ENCODE assay signal across 17 cellular contexts in the genomic region with DNA sequence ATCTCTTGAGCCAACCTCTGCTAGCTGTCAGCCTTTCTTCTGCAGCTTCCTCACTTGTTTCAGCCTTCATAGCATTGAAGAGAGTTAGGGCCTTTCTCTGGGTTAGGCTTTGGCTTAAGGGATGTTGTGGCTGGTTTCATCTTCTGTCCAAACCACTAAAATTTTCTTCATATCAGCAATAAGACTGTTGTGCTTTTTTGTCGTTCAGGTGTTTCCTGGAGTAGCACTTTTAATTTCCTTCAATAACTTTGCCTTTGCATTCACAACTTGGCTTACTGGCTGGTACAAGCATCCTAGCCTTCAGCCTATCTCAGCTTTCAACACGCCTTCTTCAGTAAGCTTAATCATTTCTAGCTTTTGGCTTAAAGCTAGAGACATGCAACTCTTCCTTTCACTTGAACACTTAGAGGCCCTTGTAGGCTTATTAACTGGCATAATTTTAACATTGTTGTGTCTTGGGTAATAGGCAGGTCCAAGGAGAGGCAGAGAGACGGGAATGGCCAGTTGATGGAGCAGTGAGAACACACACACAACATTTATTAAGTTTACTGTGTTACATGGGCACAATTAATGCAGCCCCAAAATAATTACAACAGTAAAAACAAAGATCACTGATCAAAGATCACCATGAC.
A peak's percentile ranks its signal among the peaks of the same experiment; 100 is the strongest.
DNase-seq lines count a peak whose midpoint lies in the region; ATAC-seq and TF ChIP-seq lines count a peak whose summit lies in the region.
"Had no signal": no experiment of that assay in that cellular context is flagged by ENCODE, and none has a peak within 500 bp of the region (broad histone marks: within the 10 kb centered on the region; RNA-seq: fewer than 3 reads in every experiment).

No MANE protein-coding gene starts in this region.

- TF ChIP-seq CTCF in natural killer cell (IDR thresholded peaks at IDR 0.05) = no peak

- peak overlapping the region; percentile 20 for H3K27ac Mint-ChIP-seq in activated T-cell treated with anti-CD3 and anti-CD28 coated beads, Interleukin-2, amount 50 U/mL, for 24 hours
- H3K27ac Mint-ChIP-seq in activated CD4-positive, alpha-beta memory T cell treated with anti-CD3 and anti-CD28 coated beads, Interleukin-2, amount 10 ng/mL, durations not matched to agents 7 days and 5 days = peak overlapping the region; percentile 16
- H3K27ac Mint-ChIP-seq in natural killer cell = peak overlapping the region; percentile 22 to 37

- POLR2A ChIA-PET in activated CD4-positive, alpha-beta memory T cell treated with anti-CD3 and anti-CD28 coated beads, Interleukin-2, amount 10 ng/mL, durations not matched to agents 7 days and 5 days (lab: Charles Lee) = interaction anchor here (0.9 to 1.8 kb wide), 2 partner anchors 27 to 98 kb away, joined by 3 to 4 read pairs; a partner anchor contains a TSS

- H3K4me3 Mint-ChIP-seq in activated T-cell treated with anti-CD3 and anti-CD28 coated beads, Interleukin-2, amount 50 U/mL, for 24 hours = no peak overlapping the region
- H3K4me3 Mint-ChIP-seq in activated CD4-positive, alpha-beta memory T cell treated with anti-CD3 and anti-CD28 coated beads, Interleukin-2, amount 10 ng/mL, durations not matched to agents 7 days and 5 days = no peak overlapping the region
- H3K4me3 Mint-ChIP-seq in natural killer cell = peak overlapping the region; percentile 17

- intact Hi-C loops in natural killer cell (cut with micrococcal nuclease) = no loop called here

- peaks cover 71% of the 10 kb centered on the region for H3K36me3 Mint-ChIP-seq in activated T-cell treated with anti-CD3 and anti-CD28 coated beads, Interleukin-2, amount 50 U/mL, for 24 hours (ENCODE audit: low read depth)
- peaks cover 34% of the 10 kb centered on the region for H3K36me3 Mint-ChIP-seq in activated CD4-positive, alpha-beta memory T cell treated with anti-CD3 and anti-CD28 coated beads, Interleukin-2, amount 10 ng/mL, durations not matched to agents 7 days and 5 days (ENCODE audit: low read depth)
- H3K36me3 Mint-ChIP-seq in natural killer cell = no peaks in the 10 kb centered on the region

- CTCF ChIA-PET in activated CD4-positive, alpha-beta memory T cell treated with anti-CD3 and anti-CD28 coated beads, Interleukin-2, amount 10 ng/mL, durations not matched to agents 7 days and 5 days (lab: Charles Lee) = no interaction called here

- H3K27me3 Mint-ChIP-seq in activated T-cell treated with anti-CD3 and anti-CD28 coated beads, Interleukin-2, amount 50 U/mL, for 24 hours = no peaks in the 10 kb centered on the region
- H3K27me3 Mint-ChIP-seq in activated CD4-positive, alpha-beta memory T cell treated with anti-CD3 and anti-CD28 coated beads, Interleukin-2, amount 10 ng/mL, durations not matched to agents 7 days and 5 days = no peaks in the 10 kb centered on the region
- no peaks in the 10 kb centered on the region for H3K27me3 Mint-ChIP-seq in natural killer cell (ENCODE audit: low read depth in 2 of 2)

- H3K4me1 Mint-ChIP-seq in activated T-cell treated with anti-CD3 and anti-CD28 coated beads, Interleukin-2, amount 50 U/mL, for 24 hours (ENCODE audit: low read depth) = peaks cover 51% of the 10 kb centered on the region
- peaks cover 44% of the 10 kb centered on the region for H3K4me1 Mint-ChIP-seq in activated CD4-positive, alpha-beta memory T cell treated with anti-CD3 and anti-CD28 coated beads, Interleukin-2, amount 10 ng/mL, durations not matched to agents 7 days and 5 days
- peaks cover 49 to 55% of the 10 kb centered on the region in 2 donors for H3K4me1 Mint-ChIP-seq in natural killer cell

- ATAC-seq in GM21786 (IDR thresholded peaks at IDR 0.05; ENCODE audit: unreplicated experiment) (peak; percentile 30), natural killer cell (no peak), left lobe of liver (no peak), HG02970 (IDR thresholded peaks at IDR 0.05; ENCODE audit: low FRiP score, unreplicated experiment) (no peak)
- ATAC-seq: A549 had no signal

- no peak for DNase-seq in activated T-cell treated with anti-CD3 and anti-CD28 coated beads, Interleukin-2, amount 50 U/mL, for 24 hours
- DNase-seq in activated T-cell treated with anti-CD3 and anti-CD28 coated beads, Interleukin-2, amount 50 U/mL, for 48 hours = no peak
- DNase-seq in activated CD4-positive, alpha-beta memory T cell treated with anti-CD3 and anti-CD28 coated beads, Interleukin-2, amount 10 ng/mL, durations not matched to agents 7 days and 5 days = no peak
- DNase-seq in natural killer cell = no peak
- DNase-seq in left lobe of liver (ENCODE audit: low spot score) = no peak
- DNase-seq in NK-92 treated with Interleukin-12 subunit alpha and Interleukin-12 subunit beta, amount 100 ng/mL, for 24 hours (lab: John Stamatoyannopoulos, UW) = no peak
- DNase-seq: activated CD8-positive, alpha-beta memory T cell treated with anti-CD3 and anti-CD28 coated beads, Interleukin-2, amount 50 U/mL, for 4 hours; adrenal gland; DMS53; NCI-H1930; NCI-H446 treated with DMSO at 0.1 percent for 48 hours; Right ventricle myocardium superior; stimulated activated CD4-positive, alpha-beta T cell treated with anti-CD3 and anti-CD28 coated beads, Interleukin-12 subunit alpha, Interleukin-12 subunit beta, amount 100 ng/mL, for 4 hours; thyroid gland had no signal

- peaks cover 4% of the 10 kb centered on the region for H3K9me3 Mint-ChIP-seq in activated T-cell treated with anti-CD3 and anti-CD28 coated beads, Interleukin-2, amount 50 U/mL, for 24 hours
- H3K9me3 Mint-ChIP-seq in activated CD4-positive, alpha-beta memory T cell treated with anti-CD3 and anti-CD28 coated beads, Interleukin-2, amount 10 ng/mL, durations not matched to agents 7 days and 5 days = no peaks in the 10 kb centered on the region
- no peaks in the 10 kb centered on the region for H3K9me3 Mint-ChIP-seq in natural killer cell
